In the genomic region with DNA sequence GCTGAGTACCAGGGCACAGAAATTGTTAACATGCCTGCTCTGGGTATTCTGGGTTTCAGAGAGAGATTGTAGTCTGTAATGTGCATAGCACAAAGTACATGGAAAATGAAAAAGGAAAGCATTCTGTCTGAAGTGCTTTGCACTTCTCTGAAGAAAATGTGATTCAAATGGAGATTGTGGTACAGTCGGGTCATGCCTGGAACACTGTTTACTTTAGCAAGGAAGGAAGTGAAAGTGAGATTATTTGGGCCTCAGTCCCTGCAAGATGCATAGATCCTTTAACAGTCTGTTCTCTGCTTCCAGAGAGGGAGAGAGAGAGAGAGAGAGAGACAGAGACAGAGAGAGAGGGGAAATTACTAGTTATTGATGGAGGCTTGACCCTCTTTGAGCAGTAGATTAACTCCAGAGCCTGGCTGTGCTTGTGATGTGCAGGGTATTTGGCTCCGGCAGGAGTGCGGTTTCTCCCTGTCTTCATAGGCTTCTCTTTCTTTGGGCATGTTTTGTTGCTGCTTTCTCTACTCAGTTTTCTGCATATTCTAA, we compare ENCODE assay signal across 24 cellular contexts. TPM values are rescaled to one million over a fixed set of nuclear protein-coding genes. Genes with fewer than 3 reads are reported as not detected.
DNase-seq lines count a peak whose midpoint lies in the region; ATAC-seq and TF ChIP-seq lines count a peak whose summit lies in the region.
"Had no signal": no experiment of that assay in that cellular context is flagged by ENCODE, and none has a peak within 500 bp of the region (broad histone marks: within the 10 kb centered on the region; RNA-seq: fewer than 3 reads in every experiment).

No MANE protein-coding gene starts in this region.

- H3K27me3 ChIP-seq in heart left ventricle (peaks cover 0 to 33% (median 3%) of the 10 kb centered on the region in 9 donors), right cardiac atrium (ENCODE audit: control insufficient read depth, insufficient read depth) (no peaks in the 10 kb centered on the region), KMS-11 (ENCODE audit: insufficient read depth, low read depth) (no peaks in the 10 kb centered on the region)

- TF ChIP-seq POLR2A in heart left ventricle (IDR thresholded peaks at IDR 0.05): no peak

- intact Hi-C loops in heart left ventricle (cut with DNase I): loop anchor here in 5 of 10 donors (5.0 to 10.0 kb wide), 6 partner anchors 64 to 292 kb away; no protein-coding TSS in a partner anchor
- intact Hi-C loops in right cardiac atrium (cut with DNase I): loop anchor here in 3 of 4 donors (10.0 kb wide), 2 partner anchors 144 to 294 kb away; no protein-coding TSS in a partner anchor

- no peaks in the 10 kb centered on the region for H4K20me1 ChIP-seq in KMS-11 (ENCODE audit: insufficient read depth)

- peaks cover 0 to 54% (median 7%) of the 10 kb centered on the region in 12 donors for H3K4me1 ChIP-seq in heart left ventricle
- H3K4me1 ChIP-seq in right cardiac atrium (ENCODE audit: control insufficient read depth, insufficient read depth, low read length): no peaks in the 10 kb centered on the region
- peaks cover 13% of the 10 kb centered on the region for H3K4me1 ChIP-seq in KMS-11 (ENCODE audit: low read depth, poor library complexity, severe bottlenecking)

- H2AFZ ChIP-seq in KMS-11 (ENCODE audit: low read depth): peak overlapping the region; percentile 19; the same call in 1 of the 2 replicates

- H3K4me3 ChIP-seq in heart left ventricle: peak overlapping the region in 6 of 12 donors; percentile 3 to 24 (median 8)
- no peak overlapping the region for H3K4me3 ChIP-seq in right cardiac atrium (ENCODE audit: low read length)
- no peak overlapping the region for H3K4me3 ChIP-seq in KMS-11 (IDR thresholded peaks at IDR 0.05; ENCODE audit: insufficient read depth, low read depth, low read length)
- H3K4me3 ChIP-seq: lower lobe of right lung, prostate gland had no signal

- TF ChIP-seq CTCF in heart left ventricle (IDR thresholded peaks at IDR 0.05) (no peak), KMS-11 (conservative IDR thresholded peaks at IDR 0.05; ENCODE audit: low read depth, low read length) (no peak)

- no peaks in the 10 kb centered on the region for H3K9me3 ChIP-seq in heart left ventricle
- no peaks in the 10 kb centered on the region for H3K9me3 ChIP-seq in right cardiac atrium (ENCODE audit: control insufficient read depth, low read length)
- H3K9me3 ChIP-seq: lower lobe of right lung, prostate gland had no signal

- no peaks in the 10 kb centered on the region for H3K79me2 ChIP-seq in KMS-11 (ENCODE audit: insufficient read depth, low read depth)

- ATAC-seq in heart left ventricle: no peak
- no peak for ATAC-seq in right cardiac atrium
- peak; percentile 36 for ATAC-seq in HG02759 (IDR thresholded peaks at IDR 0.05; ENCODE audit: unreplicated experiment)
- ATAC-seq: lower lobe of right lung; stimulated activated naive CD8-positive, alpha-beta T cell treated with anti-CD3 and anti-CD28 coated beads, Interleukin-15, amount 100 ng/mL, for 72 hours; T-cell had no signal

- H3K27ac ChIP-seq in heart left ventricle: peak overlapping the region; percentile 9 to 94 (median 43)
- no peak overlapping the region for H3K27ac ChIP-seq in right cardiac atrium (ENCODE audit: low read length)
- no peak overlapping the region for H3K27ac ChIP-seq in KMS-11
- H3K27ac ChIP-seq: lower lobe of right lung, prostate gland had no signal

- DNase-seq in heart left ventricle (no peak), right cardiac atrium (no peak), pons (ENCODE audit: low spot score) (peak; percentile 45), NCI-H345 (lab: John Stamatoyannopoulos, UW) (no peak), anterior cingulate cortex (lab: John Stamatoyannopoulos, UW) (no peak), iPS-NIHi11 (ENCODE audit: low spot score) (no peak)
- DNase-seq: activated CD4-positive, CD25-positive, alpha-beta regulatory T cell; activated gamma-delta T cell; aorta; CD4-positive, CD25-positive, alpha-beta regulatory T cell; DND-41; foreskin melanocyte; lower lobe of right lung; naive B cell; NCI-H2029; NCI-H526; RPMI8226; stimulated activated CD4-positive, alpha-beta T cell treated with anti-CD3 and anti-CD28 coated beads, Interleukin-12 subunit alpha, Interleukin-12 subunit beta, amount 100 ng/mL, for 4 hours; stimulated activated naive CD8-positive, alpha-beta T cell treated with anti-CD3 and anti-CD28 coated beads, Interleukin-15, amount 100 ng/mL, for 72 hours; T-cell had no signal

- 26 to 39% (median 31%) methylated on average over 3 of the region's 3 CpGs for WGBS in heart left ventricle, 4 donors
- 50% methylated on average over 3 of the region's 3 CpGs for WGBS in right cardiac atrium

- no peak overlapping the region for H3K9ac ChIP-seq in KMS-11

- H3K36me3 ChIP-seq in heart left ventricle (no peaks in the 10 kb centered on the region), KMS-11 (ENCODE audit: insufficient read depth) (no peaks in the 10 kb centered on the region)
- H3K36me3 ChIP-seq: lower lobe of right lung, prostate gland had no signal

- peak overlapping the region; percentile 8; the same call in 1 of the 2 replicates for H3K4me2 ChIP-seq in KMS-11

RNA-seq across cellular contexts. Expression of a gene that starts 5.4 kb away (rescaled TPM):
- 10 to 100 TPM in 2 of 9 donors, 1 to 10 TPM in 7; 3.6 to 10.1 (median 6.8) TPM for total RNA-seq in heart left ventricle
- 1 to 10 TPM; 2.3 to 4.2 TPM for polyA plus RNA-seq in heart left ventricle
- total RNA-seq in right cardiac atrium: 10 to 100 TPM in 2 of 4 donors, 1 to 10 TPM in 2; 3.6 to 11.9 (median 10.4) TPM
- 5.8 TPM for polyA plus RNA-seq in right cardiac atrium
- total RNA-seq: aorta; CD4-positive, CD25-positive, alpha-beta regulatory T cell; LHCN-M2; T-cell had no signal
- polyA plus RNA-seq: CD4-positive, CD25-positive, alpha-beta regulatory T cell had no signal

Comparison
In these comparisons a context has a peak if more than half of its experiments do, and no peak if none do; other contexts are left out.
1. H3K27ac ChIP-seq: peak in heart left ventricle (12 of 12); none in right cardiac atrium (single experiment) and KMS-11 (single experiment).